2 cellular contexts compared by ENCODE assay signal in genomic region chr1:228072658-228073043, GRCh38.
TF ChIP-seq lines count a peak whose summit lies in the region.

No MANE protein-coding gene starts in this region.

TF ChIP-seq in IMR-90, 13 proteins besides CTCF, POLR2A, EP300 and RAD21:
- TF ChIP-seq CHD1 (IDR thresholded peaks at IDR 0.05; ENCODE audit: low read depth, low read length) (no peak), MAZ (IDR thresholded peaks at IDR 0.05; ENCODE audit: borderline replicate concordance, low read depth, low read length) (no peak), FOS (IDR thresholded peaks at IDR 0.05; ENCODE audit: low read depth, low read length) (no peak), SMC3 (IDR thresholded peaks at IDR 0.05; ENCODE audit: low read depth, low read length) (no peak), CEBPB (IDR thresholded peaks at IDR 0.05; ENCODE audit: low read depth, low read length) (no peak), NFE2L2 (IDR thresholded peaks at IDR 0.05; ENCODE audit: low read depth, low read length) (no peak), MXI1 (IDR thresholded peaks at IDR 0.05; ENCODE audit: borderline replicate concordance, low read depth, low read length) (no peak), RCOR1 (IDR thresholded peaks at IDR 0.05; ENCODE audit: insufficient replicate concordance, low read length) (no peak)

TF ChIP-seq in endothelial cell of umbilical vein, 7 proteins besides CTCF, POLR2A, EP300 and RAD21:
- TF ChIP-seq POLR2AphosphoS5 (IDR thresholded peaks at IDR 0.05; ENCODE audit: insufficient read depth, low read depth, low read length) (peak; percentile 14), GATA2 (IDR thresholded peaks at IDR 0.05; ENCODE audit: insufficient read depth, insufficient read length, low read depth, low read length) (no peak), FOS (IDR thresholded peaks at IDR 0.05; ENCODE audit: borderline replicate concordance, insufficient read depth, low read length) (no peak)
TF ChIP-seq in endothelial cell of umbilical vein: peak in this region for 1.
